In genomic region chr13:110949628-110950027, GRCh38 we compare ENCODE assay signal across 21 cellular contexts.
"Had no signal": no experiment of that assay in that cellular context is flagged by ENCODE, and none has a peak within 500 bp of the region (broad histone marks: within the 10 kb centered on the region; RNA-seq: fewer than 3 reads in every experiment).

No MANE protein-coding gene starts in this region.

- H3K4me3 ChIP-seq: esophagus squamous epithelium, gastrocnemius medialis, lower lobe of right lung, right lobe of liver, suprapubic skin, transverse colon, upper lobe of right lung, uterus had no signal

- H3K27me3 ChIP-seq: esophagus squamous epithelium, gastrocnemius medialis, right lobe of liver, suprapubic skin, transverse colon, upper lobe of right lung, uterus had no signal

- H3K36me3 ChIP-seq: esophagus squamous epithelium, gastrocnemius medialis, lower lobe of right lung, right lobe of liver, suprapubic skin, transverse colon, upper lobe of right lung, uterus had no signal

- H3K27ac Mint-ChIP-seq: dendritic cell treated with granulocyte-macrophage colony-stimulating factor and Interleukin-4, amounts not matched to agents 40 ng/mL and 50 ng/mL, for 4 days; natural killer cell; progenitor cell of endocrine pancreas; stimulated activated naive B cell treated with anti-CD40 and anti-IgM and Interleukin-4, amounts not matched to agents 10 μg/mL and 1 μg/mL and 100 μg/mL, for 72 hours; stimulated activated naive CD8-positive, alpha-beta T cell treated with anti-CD3 and anti-CD28 coated beads, Interleukin-15, Interleukin-2, amounts not matched to agents 100 ng/mL and 50 ng/mL, for 24 hours had no signal

- H2AFZ ChIP-seq: parathyroid adenoma had no signal

- H3K4me1 ChIP-seq: lower lobe of right lung, parathyroid adenoma, right lobe of liver, transverse colon, upper lobe of right lung, uterus had no signal

- DNase-seq: effector memory CD4-positive, alpha-beta T cell; esophagus squamous epithelium; gastrocnemius medialis; head of caudate nucleus; left ventricle myocardium superior; lower lobe of right lung; natural killer cell; occipital lobe; right lobe of liver; small intestine; stimulated activated CD4-positive, alpha-beta T cell treated with anti-CD3 and anti-CD28 coated beads, Interleukin-15, amount 100 ng/mL, for 24 hours; stimulated activated CD4-positive, alpha-beta T cell treated with anti-CD3 and anti-CD28 coated beads, Interleukin-2, amount 100 ng/mL, for 48 hours; stimulated activated naive B cell treated with anti-CD40 and anti-IgM and Interleukin-4, amounts not matched to agents 10 μg/mL and 1 μg/mL and 100 μg/mL, for 72 hours; transverse colon; upper lobe of right lung; uterus had no signal

- H3K36me3 Mint-ChIP-seq: natural killer cell; stimulated activated naive B cell treated with anti-CD40 and anti-IgM and Interleukin-4, amounts not matched to agents 10 μg/mL and 1 μg/mL and 100 μg/mL, for 72 hours had no signal

- H3K9ac ChIP-seq: parathyroid adenoma had no signal

- H3K27ac ChIP-seq: esophagus squamous epithelium, gastrocnemius medialis, lower lobe of right lung, parathyroid adenoma, right lobe of liver, suprapubic skin, transverse colon, upper lobe of right lung, uterus had no signal

- H3K4me3 Mint-ChIP-seq: dendritic cell treated with granulocyte-macrophage colony-stimulating factor and Interleukin-4, amounts not matched to agents 40 ng/mL and 50 ng/mL, for 4 days; natural killer cell; stimulated activated naive B cell treated with anti-CD40 and anti-IgM and Interleukin-4, amounts not matched to agents 10 μg/mL and 1 μg/mL and 100 μg/mL, for 72 hours; stimulated activated naive CD8-positive, alpha-beta T cell treated with anti-CD3 and anti-CD28 coated beads, Interleukin-15, Interleukin-2, amounts not matched to agents 100 ng/mL and 50 ng/mL, for 24 hours had no signal

- H3K79me2 ChIP-seq: parathyroid adenoma had no signal

- ATAC-seq: gastrocnemius medialis; left ventricle myocardium superior; lower lobe of right lung; natural killer cell; right lobe of liver; stimulated activated naive B cell treated with anti-CD40 and anti-IgM and Interleukin-4, amounts not matched to agents 10 μg/mL and 1 μg/mL and 100 μg/mL, for 72 hours; upper lobe of right lung had no signal

- H3K9me3 ChIP-seq: esophagus squamous epithelium, gastrocnemius medialis, lower lobe of right lung, right lobe of liver, suprapubic skin, transverse colon, upper lobe of right lung, uterus had no signal

- H3K9me3 Mint-ChIP-seq: dendritic cell treated with granulocyte-macrophage colony-stimulating factor and Interleukin-4, amounts not matched to agents 40 ng/mL and 50 ng/mL, for 4 days; natural killer cell; stimulated activated naive CD8-positive, alpha-beta T cell treated with anti-CD3 and anti-CD28 coated beads, Interleukin-15, Interleukin-2, amounts not matched to agents 100 ng/mL and 50 ng/mL, for 24 hours had no signal

- H3K4me1 Mint-ChIP-seq: natural killer cell had no signal
